In the genomic region with DNA sequence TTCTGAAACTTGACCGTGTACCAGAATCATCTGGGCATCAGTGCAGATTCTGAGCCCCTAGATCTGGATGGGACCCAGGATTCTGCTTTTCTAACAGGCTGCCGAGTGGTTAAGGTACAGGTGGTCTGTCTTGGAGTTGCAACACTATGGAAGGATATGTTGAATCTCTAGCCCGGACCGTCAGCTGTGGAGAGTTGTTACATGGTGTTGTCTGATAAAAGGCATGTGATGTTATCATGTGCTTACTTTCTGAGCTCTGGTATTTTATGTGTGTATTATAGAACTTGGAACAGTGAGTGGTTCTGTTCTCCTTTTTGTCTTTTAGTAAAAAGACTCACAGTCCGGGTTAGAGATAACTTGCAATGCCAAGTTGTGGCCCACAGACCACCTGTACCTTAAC, we compare ENCODE assay signal across 26 cellular contexts.
A peak's percentile ranks its signal among the peaks of the same experiment; 100 is the strongest.
DNase-seq lines count a peak whose midpoint lies in the region; ATAC-seq, FAIRE-seq and TF ChIP-seq lines count a peak whose summit lies in the region.
"Had no signal": no experiment of that assay in that cellular context is flagged by ENCODE, and none has a peak within 500 bp of the region (broad histone marks: within the 10 kb centered on the region; RNA-seq: fewer than 3 reads in every experiment).

No MANE protein-coding gene starts in this region.

- no peak for TF ChIP-seq POLR2A in K562 (conservative IDR thresholded peaks at IDR 0.05)

- in situ Hi-C loops in K562 (cut with MboI): no loop called here

- no peak for TF ChIP-seq RAD21 in K562 (CRISPR knock-in tag; conservative IDR thresholded peaks at IDR 0.05 in 1 of 2, IDR thresholded peaks at IDR 0.05 in 1 of 2)

- H3K9me3 ChIP-seq in K562 (replicated peaks; ENCODE audit: control insufficient read depth, insufficient read depth, low read depth, low read length) (no peaks in the 10 kb centered on the region), neutrophil (no peaks in the 10 kb centered on the region)
- H3K9me3 ChIP-seq: A549, Caco-2, SJCRH30 had no signal

- H3K4me1 ChIP-seq in K562 (replicated peaks in 1 of 2; ENCODE audit: control insufficient read depth in 2 of 2, insufficient read depth in 2 of 2, low read length in 2 of 2) (peaks cover 9 to 61% of the 10 kb centered on the region in 2 experiments; a peak in 4 of 5 replicates), neutrophil (ENCODE audit: control insufficient read depth in 1 of 2, insufficient read depth in 1 of 2, low read depth in 1 of 2, low read length in 1 of 2) (peaks cover 49 to 61% of the 10 kb centered on the region in 2 experiments)

- H3K36me3 Mint-ChIP-seq in CD14-positive monocyte: peaks cover 11 to 19% of the 10 kb centered on the region in 2 donors

- no peaks in the 10 kb centered on the region for H3K9me1 ChIP-seq in K562 (ENCODE audit: control insufficient read depth, insufficient read depth, low read length)

- peak; percentile 65 for ATAC-seq in K562
- ATAC-seq: A549 had no signal

- H3K27me3 ChIP-seq in K562 (ENCODE audit: control insufficient read depth in 2 of 2, insufficient read depth in 2 of 2, low read length in 2 of 2) (no peaks in the 10 kb centered on the region), neutrophil (no peaks in the 10 kb centered on the region)
- H3K27me3 ChIP-seq: SJCRH30 had no signal

- H3K27ac ChIP-seq in K562 (ENCODE audit: extremely low read depth, low read depth, low read length) (no peak overlapping the region), neutrophil (peak overlapping the region; percentile 61)
- H3K27ac ChIP-seq: A549, KMS-11, SJCRH30 had no signal

- DNase-seq in CD14-positive monocyte (ENCODE audit: low spot score): no peak
- DNase-seq in OCI-M1 (lab: John Stamatoyannopoulos, UW): peak; percentile 54
- peak in 2 of 4 experiments; percentile 37 to 60 for DNase-seq in K562 (ENCODE audit: extremely low read depth in 1 of 4, low spot score in 3 of 4)
- no peak for DNase-seq in globus pallidus (ENCODE audit: low spot score)
- DNase-seq in activated CD4-positive, alpha-beta T cell treated with anti-CD3 and anti-CD28 coated beads, Interleukin-2, amount 50 U/mL, for 48 hours: no peak
- DNase-seq in activated CD8-positive, alpha-beta memory T cell treated with anti-CD3 and anti-CD28 coated beads, Interleukin-2, amount 50 U/mL, for 48 hours: no peak
- DNase-seq: Caco-2; CD4-positive, alpha-beta T cell; DMS 273 treated with DMSO at 0.1 percent for 48 hours; DMS79 treated with DMSO at 0.1 percent for 48 hours; GOT3; HCEC 1CT; NCI-H1105; NCI-H146; NCI-H2029 treated with DMSO at 0.1 percent for 48 hours; NCI-H2171 treated with DMSO at 0.1 percent for 48 hours; NCI-H524 treated with DMSO at 0.1 percent for 48 hours; NCI-H82; SJCRH30 had no signal

- peak overlapping the region in 6 of 7 donors; percentile 87 to 95 (median 94) for H3K27ac Mint-ChIP-seq in CD14-positive monocyte
- H3K27ac Mint-ChIP-seq: B cell had no signal

- peaks cover 98% of the 10 kb centered on the region for H3K79me2 ChIP-seq in K562 (ENCODE audit: control insufficient read depth, insufficient read depth, low read length)

- H3K4me2 ChIP-seq in K562 (ENCODE audit: insufficient read depth, low read length): peak overlapping the region; percentile 35; the same call in 1 of the 2 replicates
- H3K4me2 ChIP-seq: A549, KMS-11 had no signal

- peaks cover 6% of the 10 kb centered on the region; the same call in 1 of the 3 replicates for H3K36me3 ChIP-seq in K562 (ENCODE audit: control insufficient read depth, insufficient read depth, low read length)
- H3K36me3 ChIP-seq in neutrophil: no peaks in the 10 kb centered on the region
- H3K36me3 ChIP-seq: SJCRH30 had no signal

- H3K4me1 Mint-ChIP-seq in CD14-positive monocyte: peaks cover 54% of the 10 kb centered on the region

- no peaks in the 10 kb centered on the region for H3K27me3 Mint-ChIP-seq in CD14-positive monocyte (ENCODE audit: low read depth in 3 of 3)
- H3K27me3 Mint-ChIP-seq: B cell; CD4-positive, alpha-beta T cell had no signal

- no peak overlapping the region for H3K4me3 Mint-ChIP-seq in CD14-positive monocyte
- H3K4me3 Mint-ChIP-seq: CD4-positive, alpha-beta T cell had no signal

- H3K4me3 ChIP-seq in K562: no peak overlapping the region
- no peak overlapping the region for H3K4me3 ChIP-seq in neutrophil (ENCODE audit: low read depth in 1 of 2, low read length in 1 of 2)
- H3K4me3 ChIP-seq: A549, SJCRH30 had no signal

- POLR2A ChIA-PET in K562 (lab: Yijun Ruan, JAX): interaction anchor here (0.6 to 3.0 kb wide), 5 partner anchors 10 to 66 kb away, joined by 3 to 12 read pairs (median 5); no protein-coding TSS in a partner anchor

- FAIRE-seq in K562 (lab: Jason Lieb, UNC): no peak
- FAIRE-seq: A549, GM12892, HTR-8/SVneo, RCC 7860 had no signal

- no peak for TF ChIP-seq CTCF in CD14-positive monocyte (IDR thresholded peaks at IDR 0.05)
- TF ChIP-seq CTCF in K562 (IDR thresholded peaks at IDR 0.05 in 2 of 3, conservative IDR thresholded peaks at IDR 0.05 in 1 of 3; ENCODE audit: insufficient read depth in 2 of 3, low read depth in 1 of 3, low read length in 3 of 3): no peak
- TF ChIP-seq CTCF in neutrophil (IDR thresholded peaks at IDR 0.05): no peak

- TF ChIP-seq EP300 in K562 (IDR thresholded peaks at IDR 0.05; ENCODE audit: low read length): peak; percentile 75

- no peaks in the 10 kb centered on the region for H3K9me3 Mint-ChIP-seq in CD14-positive monocyte
- H3K9me3 Mint-ChIP-seq: CD4-positive, alpha-beta T cell had no signal

- CTCF ChIA-PET in K562 (lab: Yijun Ruan, JAX; ENCODE audit: low intra/inter-chr PET ratio): no interaction called here

- no peak overlapping the region for H2AFZ ChIP-seq in K562 (ENCODE audit: low read depth, low read length)

- WGBS in K562 (ENCODE audit: insufficient coverage, low coverage, missing lambda C conversion rate): 17% methylated on average over 5 of the region's 5 CpGs

- H4K20me1 ChIP-seq in K562 (replicated peaks; ENCODE audit: control insufficient read depth, insufficient read depth, low read length): peaks cover 50% of the 10 kb centered on the region

- H3K9ac ChIP-seq in K562 (ENCODE audit: insufficient read depth in 1 of 2, low read depth in 2 of 2, low read length in 2 of 2): no peak overlapping the region
- H3K9ac ChIP-seq: KMS-11 had no signal

- intact Hi-C loops in CD14-positive monocyte (cut with micrococcal nuclease) (loop anchor here in 1 of 2 donors (10.0 kb wide), 1 partner anchor 56 kb away; no protein-coding TSS in a partner anchor), K562 (cut with micrococcal nuclease) (no loop called here)

- no TSS peak for BruUV-seq in K562 (replicated peaks; lab: Mats Ljungman, UMichigan)

TF ChIP-seq in K562, 482 proteins besides CTCF, POLR2A, EP300 and RAD21 (continues in another document):
- no peak for TF ChIP-seq ZNF707 (CRISPR knock-in tag; conservative IDR thresholded peaks at IDR 0.05)
- TF ChIP-seq ADNP (tag; IDR thresholded peaks at IDR 0.05): no peak
- peak; percentile 30; the same call in 1 of the 2 replicates for TF ChIP-seq SMAD4 (CRISPR knock-in tag; conservative IDR thresholded peaks at IDR 0.05)
- TF ChIP-seq HDAC2 (IDR thresholded peaks at IDR 0.05): 0 out of 2 replicates have a peak, but pooled peaks have one; percentile 63
- TF ChIP-seq, protein P1, sequence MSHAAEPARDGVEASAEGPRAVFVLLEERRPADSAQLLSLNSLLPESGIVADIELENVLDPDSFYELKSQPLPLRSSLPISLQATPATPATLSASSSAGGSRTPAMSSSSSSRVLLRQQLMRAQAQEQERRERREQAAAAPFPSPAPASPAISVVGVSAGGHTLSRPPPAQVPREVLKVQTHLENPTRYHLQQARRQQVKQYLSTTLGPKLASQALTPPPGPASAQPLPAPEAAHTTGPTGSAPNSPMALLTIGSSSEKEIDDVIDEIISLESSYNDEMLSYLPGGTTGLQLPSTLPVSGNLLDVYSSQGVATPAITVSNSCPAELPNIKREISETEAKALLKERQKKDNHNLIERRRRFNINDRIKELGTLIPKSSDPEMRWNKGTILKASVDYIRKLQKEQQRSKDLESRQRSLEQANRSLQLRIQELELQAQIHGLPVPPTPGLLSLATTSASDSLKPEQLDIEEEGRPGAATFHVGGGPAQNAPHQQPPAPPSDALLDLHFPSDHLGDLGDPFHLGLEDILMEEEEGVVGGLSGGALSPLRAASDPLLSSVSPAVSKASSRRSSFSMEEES (CRISPR knock-in tag; IDR thresholded peaks at IDR 0.05): no peak
- no peak for TF ChIP-seq SMAD3 (CRISPR knock-in tag; conservative IDR thresholded peaks at IDR 0.05)
- TF ChIP-seq, protein P2, sequence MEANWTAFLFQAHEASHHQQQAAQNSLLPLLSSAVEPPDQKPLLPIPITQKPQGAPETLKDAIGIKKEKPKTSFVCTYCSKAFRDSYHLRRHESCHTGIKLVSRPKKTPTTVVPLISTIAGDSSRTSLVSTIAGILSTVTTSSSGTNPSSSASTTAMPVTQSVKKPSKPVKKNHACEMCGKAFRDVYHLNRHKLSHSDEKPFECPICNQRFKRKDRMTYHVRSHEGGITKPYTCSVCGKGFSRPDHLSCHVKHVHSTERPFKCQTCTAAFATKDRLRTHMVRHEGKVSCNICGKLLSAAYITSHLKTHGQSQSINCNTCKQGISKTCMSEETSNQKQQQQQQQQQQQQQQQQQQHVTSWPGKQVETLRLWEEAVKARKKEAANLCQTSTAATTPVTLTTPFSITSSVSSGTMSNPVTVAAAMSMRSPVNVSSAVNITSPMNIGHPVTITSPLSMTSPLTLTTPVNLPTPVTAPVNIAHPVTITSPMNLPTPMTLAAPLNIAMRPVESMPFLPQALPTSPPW (CRISPR knock-in tag; IDR thresholded peaks at IDR 0.05): no peak
- TF ChIP-seq TAF9B (IDR thresholded peaks at IDR 0.05; ENCODE audit: partially characterized antibody): no peak
- TF ChIP-seq PHTF2 (CRISPR knock-in tag; IDR thresholded peaks at IDR 0.05): no peak
- no peak for TF ChIP-seq ZNF695 (CRISPR knock-in tag; IDR thresholded peaks at IDR 0.05)
- no peak for TF ChIP-seq NELFE (IDR thresholded peaks at IDR 0.05; ENCODE audit: insufficient read depth, insufficient read length)
- no peak for TF ChIP-seq SMARCB1 (IDR thresholded peaks at IDR 0.05; ENCODE audit: insufficient read length, low read depth)
- no peak for TF ChIP-seq ZBTB1 (CRISPR knock-in tag; IDR thresholded peaks at IDR 0.05; ENCODE audit: borderline replicate concordance, low read depth)
- no peak for TF ChIP-seq ZNF77 (CRISPR knock-in tag; IDR thresholded peaks at IDR 0.05)
- peak; percentile 28; the same call in 1 of the 2 replicates for TF ChIP-seq SOX6 (IDR thresholded peaks at IDR 0.05)
- TF ChIP-seq PTRF (tag; IDR thresholded peaks at IDR 0.05): no peak
- TF ChIP-seq HDAC1 (IDR thresholded peaks at IDR 0.05): no peak
- peak; percentile 40; the same call in 1 of the 2 replicates for TF ChIP-seq FOXM1 (IDR thresholded peaks at IDR 0.05; ENCODE audit: low read depth)
- TF ChIP-seq FOXM1 (CRISPR knock-in tag; IDR thresholded peaks at IDR 0.05; ENCODE audit: low read depth): no peak
